In the genomic region with DNA sequence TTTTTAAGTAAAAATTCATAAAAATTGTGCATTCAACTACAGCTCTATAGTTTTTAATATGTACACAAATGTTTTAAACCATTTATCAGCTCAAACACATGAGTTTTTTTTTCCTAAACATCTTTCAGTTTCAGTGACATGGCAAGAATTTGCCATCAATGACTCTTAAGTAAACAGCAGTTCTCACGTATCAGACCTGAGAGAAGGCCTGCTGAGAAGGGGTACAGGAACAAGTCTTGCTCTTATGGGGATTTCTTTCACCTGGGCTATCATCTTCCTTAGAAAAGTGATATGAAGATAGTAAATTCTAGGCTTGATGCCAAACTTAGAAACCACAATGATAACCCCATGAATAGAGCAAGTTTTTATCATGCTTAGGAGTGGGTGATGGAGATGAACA, we compare ENCODE assay signal across 1 cellular context.
TF ChIP-seq lines count a peak whose summit lies in the region.

No MANE protein-coding gene starts in this region.

TF ChIP-seq in K562, 482 proteins besides CTCF, POLR2A, EP300 and RAD21 (continued from another document):
- TF ChIP-seq, protein P1, sequence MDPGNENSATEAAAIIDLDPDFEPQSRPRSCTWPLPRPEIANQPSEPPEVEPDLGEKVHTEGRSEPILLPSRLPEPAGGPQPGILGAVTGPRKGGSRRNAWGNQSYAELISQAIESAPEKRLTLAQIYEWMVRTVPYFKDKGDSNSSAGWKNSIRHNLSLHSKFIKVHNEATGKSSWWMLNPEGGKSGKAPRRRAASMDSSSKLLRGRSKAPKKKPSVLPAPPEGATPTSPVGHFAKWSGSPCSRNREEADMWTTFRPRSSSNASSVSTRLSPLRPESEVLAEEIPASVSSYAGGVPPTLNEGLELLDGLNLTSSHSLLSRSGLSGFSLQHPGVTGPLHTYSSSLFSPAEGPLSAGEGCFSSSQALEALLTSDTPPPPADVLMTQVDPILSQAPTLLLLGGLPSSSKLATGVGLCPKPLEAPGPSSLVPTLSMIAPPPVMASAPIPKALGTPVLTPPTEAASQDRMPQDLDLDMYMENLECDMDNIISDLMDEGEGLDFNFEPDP (CRISPR knock-in tag; IDR thresholded peaks at IDR 0.05): no peak
- TF ChIP-seq, protein P2, sequence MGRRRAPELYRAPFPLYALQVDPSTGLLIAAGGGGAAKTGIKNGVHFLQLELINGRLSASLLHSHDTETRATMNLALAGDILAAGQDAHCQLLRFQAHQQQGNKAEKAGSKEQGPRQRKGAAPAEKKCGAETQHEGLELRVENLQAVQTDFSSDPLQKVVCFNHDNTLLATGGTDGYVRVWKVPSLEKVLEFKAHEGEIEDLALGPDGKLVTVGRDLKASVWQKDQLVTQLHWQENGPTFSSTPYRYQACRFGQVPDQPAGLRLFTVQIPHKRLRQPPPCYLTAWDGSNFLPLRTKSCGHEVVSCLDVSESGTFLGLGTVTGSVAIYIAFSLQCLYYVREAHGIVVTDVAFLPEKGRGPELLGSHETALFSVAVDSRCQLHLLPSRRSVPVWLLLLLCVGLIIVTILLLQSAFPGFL (CRISPR knock-in tag; IDR thresholded peaks at IDR 0.05): no peak
- TF ChIP-seq ZNF586 (CRISPR knock-in tag; conservative IDR thresholded peaks at IDR 0.05): no peak
- TF ChIP-seq YBX1 (IDR thresholded peaks at IDR 0.05): no peak
- TF ChIP-seq ZNF76 (CRISPR knock-in tag; IDR thresholded peaks at IDR 0.05; ENCODE audit: borderline replicate concordance): no peak
- TF ChIP-seq NFIC (IDR thresholded peaks at IDR 0.05): 0 out of 2 replicates have a peak, but pooled peaks have one; percentile 28
- TF ChIP-seq MCM7 (IDR thresholded peaks at IDR 0.05): no peak
- no peak for TF ChIP-seq TSC22D4 (tag; IDR thresholded peaks at IDR 0.05)
- no peak for TF ChIP-seq ZNF696 (CRISPR knock-in tag; conservative IDR thresholded peaks at IDR 0.05)
- TF ChIP-seq ZBTB12 (CRISPR knock-in tag; IDR thresholded peaks at IDR 0.05): no peak
- TF ChIP-seq ZNF79 (CRISPR knock-in tag; IDR thresholded peaks at IDR 0.05; ENCODE audit: low read depth): no peak
- TF ChIP-seq ETV5 (CRISPR knock-in tag; IDR thresholded peaks at IDR 0.05; ENCODE audit: low read depth): no peak
- no peak for TF ChIP-seq ZFPM2 (CRISPR knock-in tag; IDR thresholded peaks at IDR 0.05)
- TF ChIP-seq TEAD2 (tag; IDR thresholded peaks at IDR 0.05): no peak
- no peak for TF ChIP-seq CHD7 (IDR thresholded peaks at IDR 0.05; ENCODE audit: low read depth, low read length)
- TF ChIP-seq, protein P3, sequence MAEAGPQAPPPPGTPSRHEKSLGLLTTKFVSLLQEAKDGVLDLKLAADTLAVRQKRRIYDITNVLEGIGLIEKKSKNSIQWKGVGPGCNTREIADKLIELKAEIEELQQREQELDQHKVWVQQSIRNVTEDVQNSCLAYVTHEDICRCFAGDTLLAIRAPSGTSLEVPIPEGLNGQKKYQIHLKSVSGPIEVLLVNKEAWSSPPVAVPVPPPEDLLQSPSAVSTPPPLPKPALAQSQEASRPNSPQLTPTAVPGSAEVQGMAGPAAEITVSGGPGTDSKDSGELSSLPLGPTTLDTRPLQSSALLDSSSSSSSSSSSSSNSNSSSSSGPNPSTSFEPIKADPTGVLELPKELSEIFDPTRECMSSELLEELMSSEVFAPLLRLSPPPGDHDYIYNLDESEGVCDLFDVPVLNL (CRISPR knock-in tag; IDR thresholded peaks at IDR 0.05; ENCODE audit: low read depth): no peak
- no peak for TF ChIP-seq ATF7 (IDR thresholded peaks at IDR 0.05)
- peak; percentile 87 to 95 for TF ChIP-seq FOXA3 (CRISPR knock-in tag; conservative IDR thresholded peaks at IDR 0.05 in 1 of 2, IDR thresholded peaks at IDR 0.05 in 1 of 2)
- TF ChIP-seq C11orf30 (IDR thresholded peaks at IDR 0.05; ENCODE audit: low read depth): peak; percentile 21; the same call in 1 of the 2 replicates
- TF ChIP-seq PHF21A (IDR thresholded peaks at IDR 0.05; ENCODE audit: borderline replicate concordance, low read depth): no peak
- no peak for TF ChIP-seq SREBF1 (IDR thresholded peaks at IDR 0.05; ENCODE audit: borderline replicate concordance, low read depth, low read length)
- no peak for TF ChIP-seq GTF2A2 (tag; IDR thresholded peaks at IDR 0.05)
- no peak for TF ChIP-seq FOXM1 (IDR thresholded peaks at IDR 0.05; ENCODE audit: low read depth)
- TF ChIP-seq FOXM1 (CRISPR knock-in tag; IDR thresholded peaks at IDR 0.05; ENCODE audit: low read depth): no peak
- 0 out of 2 replicates have a peak, but pooled peaks have one; percentile 38 for TF ChIP-seq ZEB2 (IDR thresholded peaks at IDR 0.05)
- 0 out of 2 replicates have a peak, but pooled peaks have one; percentile 36 for TF ChIP-seq HDAC2 (IDR thresholded peaks at IDR 0.05)
- TF ChIP-seq FOS (IDR thresholded peaks at IDR 0.05; ENCODE audit: extremely low read depth, insufficient read length): no peak
- TF ChIP-seq KLF10 (CRISPR knock-in tag; IDR thresholded peaks at IDR 0.05): no peak
- peak; percentile 62 for TF ChIP-seq CTBP1 (IDR thresholded peaks at IDR 0.05; ENCODE audit: borderline replicate concordance)
- peak; percentile 37; the same call in 1 of the 2 replicates for TF ChIP-seq ARID1B (IDR thresholded peaks at IDR 0.05)
- 0 out of 2 replicates have a peak, but pooled peaks have one; percentile 17 for TF ChIP-seq SMARCE1 (IDR thresholded peaks at IDR 0.05)
- no peak for TF ChIP-seq HNRNPLL (IDR thresholded peaks at IDR 0.05; ENCODE audit: low read depth, low read length, poor library complexity, severe bottlenecking)
- no peak for TF ChIP-seq CREBBP (IDR thresholded peaks at IDR 0.05; ENCODE audit: low read depth, low read length)
- no peak for TF ChIP-seq BDP1 (IDR thresholded peaks at IDR 0.05; ENCODE audit: insufficient read depth, insufficient read length)
- no peak for TF ChIP-seq SAFB (IDR thresholded peaks at IDR 0.05; ENCODE audit: borderline replicate concordance, low read depth, low read length)
- TF ChIP-seq E4F1 (CRISPR knock-in tag; IDR thresholded peaks at IDR 0.05; ENCODE audit: borderline replicate concordance): no peak
- no peak for TF ChIP-seq SRSF7 (optimal IDR thresholded peaks at IDR 0.05; ENCODE audit: low read depth, low read length)
- TF ChIP-seq CTCFL (IDR thresholded peaks at IDR 0.05; ENCODE audit: borderline replicate concordance, insufficient read depth, low read depth, low read length, poor library complexity, severe bottlenecking): no peak
- TF ChIP-seq MBD2 (IDR thresholded peaks at IDR 0.05; ENCODE audit: borderline replicate concordance, low read depth): no peak
- TF ChIP-seq BCOR (IDR thresholded peaks at IDR 0.05): no peak
- TF ChIP-seq, protein P4, sequence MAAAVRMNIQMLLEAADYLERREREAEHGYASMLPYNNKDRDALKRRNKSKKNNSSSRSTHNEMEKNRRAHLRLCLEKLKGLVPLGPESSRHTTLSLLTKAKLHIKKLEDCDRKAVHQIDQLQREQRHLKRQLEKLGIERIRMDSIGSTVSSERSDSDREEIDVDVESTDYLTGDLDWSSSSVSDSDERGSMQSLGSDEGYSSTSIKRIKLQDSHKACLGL (CRISPR knock-in tag; IDR thresholded peaks at IDR 0.05; ENCODE audit: borderline replicate concordance, poor library complexity, severe bottlenecking): no peak
TF ChIP-seq in K562: peak in this region for 10.
